In genomic region chr10:24453973-24454372, GRCh38 we compare ENCODE assay signal across 22 cellular contexts.
DNase-seq lines count a peak whose midpoint lies in the region; ATAC-seq and TF ChIP-seq lines count a peak whose summit lies in the region.
"Had no signal": no experiment of that assay in that cellular context is flagged by ENCODE, and none has a peak within 500 bp of the region (broad histone marks: within the 10 kb centered on the region; RNA-seq: fewer than 3 reads in every experiment).

No MANE protein-coding gene starts in this region.

- H3K9ac ChIP-seq in mammary epithelial cell (ENCODE audit: insufficient read depth, low read length): no peak overlapping the region

- H3K27me3 ChIP-seq in breast epithelium (no peaks in the 10 kb centered on the region), mammary epithelial cell (ENCODE audit: insufficient read depth, low read length) (no peaks in the 10 kb centered on the region), osteoblast (ENCODE audit: insufficient read depth, low read length) (no peaks in the 10 kb centered on the region)
- H3K27me3 ChIP-seq: BE2C had no signal

- peaks cover 89% of the 10 kb centered on the region for H3K4me1 Mint-ChIP-seq in brain
- peaks cover 10% of the 10 kb centered on the region for H3K4me1 Mint-ChIP-seq in activated naive CD8-positive, alpha-beta T cell treated with anti-CD3 and anti-CD28 coated beads for 36 hours

- peak overlapping the region; percentile 50 to 88 (median 80) for H3K27ac Mint-ChIP-seq in brain
- H3K27ac Mint-ChIP-seq in activated naive CD8-positive, alpha-beta T cell treated with anti-CD3 and anti-CD28 coated beads for 36 hours: no peak overlapping the region
- H3K27ac Mint-ChIP-seq: CD4-positive, CD25-positive, alpha-beta regulatory T cell had no signal

- H3K79me2 ChIP-seq in mammary epithelial cell (ENCODE audit: insufficient read depth, low read length) (no peaks in the 10 kb centered on the region), osteoblast (ENCODE audit: insufficient read depth, low read length) (peaks cover 37% of the 10 kb centered on the region)

- H3K4me1 ChIP-seq in breast epithelium: peaks cover 0 to 18% of the 10 kb centered on the region in 2 donors
- H3K4me1 ChIP-seq in mammary epithelial cell (ENCODE audit: insufficient read depth, low read length): peaks cover 43% of the 10 kb centered on the region
- H3K4me1 ChIP-seq in osteoblast (ENCODE audit: insufficient read depth, low read length): peaks cover 55% of the 10 kb centered on the region
- H3K4me1 ChIP-seq: BE2C had no signal

- no peaks in the 10 kb centered on the region for H3K27me3 Mint-ChIP-seq in brain
- H3K27me3 Mint-ChIP-seq in activated naive CD8-positive, alpha-beta T cell treated with anti-CD3 and anti-CD28 coated beads for 36 hours: peaks cover 55% of the 10 kb centered on the region

- H2AFZ ChIP-seq in mammary epithelial cell (ENCODE audit: low read depth, low read length) (no peak overlapping the region), osteoblast (ENCODE audit: low read length) (no peak overlapping the region)

- no peaks in the 10 kb centered on the region for H3K36me3 Mint-ChIP-seq in brain
- no peaks in the 10 kb centered on the region for H3K36me3 Mint-ChIP-seq in activated naive CD8-positive, alpha-beta T cell treated with anti-CD3 and anti-CD28 coated beads for 36 hours
- H3K36me3 Mint-ChIP-seq: CD4-positive, CD25-positive, alpha-beta regulatory T cell had no signal

- no peak for TF ChIP-seq POLR2A in breast epithelium (IDR thresholded peaks at IDR 0.05)

- BruUV-seq in mammary epithelial cell (replicated peaks; lab: Mats Ljungman, UMichigan): no TSS peak

- no peak for DNase-seq in breast epithelium (ENCODE audit: low spot score in 2 of 2)
- DNase-seq in mammary epithelial cell: no peak
- DNase-seq in osteoblast (ENCODE audit: insufficient read length, low spot score, missing footprints): no peak
- no peak for DNase-seq in activated naive CD8-positive, alpha-beta T cell treated with anti-CD3 and anti-CD28 coated beads for 36 hours
- no peak for DNase-seq in activated CD8-positive, alpha-beta memory T cell treated with anti-CD3 and anti-CD28 coated beads, Interleukin-2, amount 50 U/mL, for 4 hours
- DNase-seq: 8988T; BE2C; CD4-positive, CD25-positive, alpha-beta regulatory T cell; COR-L47; GF-D8; KG1; MV-4-11; NCI-H1417; NCI-H187; NCI-H2107; NCI-H510A; NCI-H748 treated with DMSO at 0.1 percent for 48 hours; SHP77 had no signal

- H3K4me2 ChIP-seq in mammary epithelial cell (ENCODE audit: insufficient read depth, low read depth, low read length): no peak overlapping the region
- H3K4me2 ChIP-seq in osteoblast (ENCODE audit: insufficient read depth, low read length): no peak overlapping the region

- WGBS in mammary epithelial cell (ENCODE audit: low coverage, missing lambda C conversion rate): 100% methylated on average over 4 of the region's 4 CpGs

- peaks cover 0 to 2% (median 0%) of the 10 kb centered on the region in 5 experiments for H3K9me3 Mint-ChIP-seq in brain
- no peaks in the 10 kb centered on the region for H3K9me3 Mint-ChIP-seq in activated naive CD8-positive, alpha-beta T cell treated with anti-CD3 and anti-CD28 coated beads for 36 hours

- H3K36me3 ChIP-seq in breast epithelium: no peaks in the 10 kb centered on the region
- no peaks in the 10 kb centered on the region for H3K36me3 ChIP-seq in mammary epithelial cell (ENCODE audit: insufficient read depth, low read length)
- H3K36me3 ChIP-seq in osteoblast (ENCODE audit: insufficient read depth, low read length): no peaks in the 10 kb centered on the region
- H3K36me3 ChIP-seq: BE2C had no signal

- H4K20me1 ChIP-seq in mammary epithelial cell (ENCODE audit: insufficient read depth, low read length) (no peaks in the 10 kb centered on the region), osteoblast (ENCODE audit: insufficient read depth, low read length) (no peaks in the 10 kb centered on the region)

- dilution Hi-C loops in mammary epithelial cell (cut with HindIII; ENCODE audit: low sequenced_read_pairs): no loop called here

- peak overlapping the region in 2 of 5 experiments; percentile 8 to 35 for H3K4me3 Mint-ChIP-seq in brain
- no peak overlapping the region for H3K4me3 Mint-ChIP-seq in activated naive CD8-positive, alpha-beta T cell treated with anti-CD3 and anti-CD28 coated beads for 36 hours
- H3K4me3 Mint-ChIP-seq: CD4-positive, CD25-positive, alpha-beta regulatory T cell had no signal

- in situ Hi-C loops in mammary epithelial cell (cut with MboI; ENCODE audit: low sequenced_read_pairs in 2 of 2): no loop called here

- H3K4me3 ChIP-seq in breast epithelium (no peak overlapping the region), mammary epithelial cell (replicated peaks in 1 of 3; ENCODE audit: insufficient read depth in 1 of 3, low read depth in 2 of 3, low read length in 3 of 3) (no peak overlapping the region), osteoblast (ENCODE audit: insufficient read depth, low read length) (no peak overlapping the region)

- no peaks in the 10 kb centered on the region for H3K9me3 ChIP-seq in breast epithelium
- H3K9me3 ChIP-seq in mammary epithelial cell (replicated peaks; ENCODE audit: insufficient read depth, low read length): no peaks in the 10 kb centered on the region
- H3K9me3 ChIP-seq in osteoblast (ENCODE audit: low read depth, low read length): no peaks in the 10 kb centered on the region
- H3K9me3 ChIP-seq: BE2C had no signal

- TF ChIP-seq CTCF in breast epithelium (IDR thresholded peaks at IDR 0.05): no peak
- no peak for TF ChIP-seq CTCF in mammary epithelial cell (conservative IDR thresholded peaks at IDR 0.05 in 1 of 2, IDR thresholded peaks at IDR 0.05 in 1 of 2; ENCODE audit: extremely low read depth in 1 of 2, insufficient read depth in 1 of 2, low read depth in 1 of 2, low read length in 2 of 2)
- TF ChIP-seq CTCF in brain (conservative IDR thresholded peaks at IDR 0.05): no peak
- no peak for TF ChIP-seq CTCF in osteoblast (IDR thresholded peaks at IDR 0.05; ENCODE audit: extremely low read depth, low read depth, low read length)

- H3K27ac ChIP-seq in breast epithelium: peak overlapping the region; percentile 20 to 89
- no peak overlapping the region for H3K27ac ChIP-seq in mammary epithelial cell (ENCODE audit: insufficient read depth, low read depth, low read length)
- peak overlapping the region; percentile 54 for H3K27ac ChIP-seq in osteoblast (ENCODE audit: low read depth, low read length)

- CTCF ChIA-PET in mammary epithelial cell (lab: Charles Lee; ENCODE audit: low non-redundant PET): no interaction called here

- intact Hi-C loops in breast epithelium (cut with DNase I; ENCODE audit: low total_unique reads) (no loop called here), mammary epithelial cell (cut with micrococcal nuclease) (no loop called here)

- ATAC-seq in GM21526 (IDR thresholded peaks at IDR 0.05; ENCODE audit: low FRiP score, unreplicated experiment) (no peak), GM21367 (IDR thresholded peaks at IDR 0.05; ENCODE audit: unreplicated experiment) (no peak)
- ATAC-seq: HepG2 had no signal
